14 cellular contexts compared by ENCODE assay signal in genomic region chr7:120740348-120740747, GRCh38.
DNase-seq lines count a peak whose midpoint lies in the region; ATAC-seq and TF ChIP-seq lines count a peak whose summit lies in the region.
"Had no signal": no experiment of that assay in that cellular context is flagged by ENCODE, and none has a peak within 500 bp of the region (broad histone marks: within the 10 kb centered on the region; RNA-seq: fewer than 3 reads in every experiment).

No MANE protein-coding gene starts in this region.

- H2AFZ ChIP-seq in fibroblast of lung (ENCODE audit: low read length), result peak overlapping the region; percentile 57

- no peaks in the 10 kb centered on the region for H3K4me1 ChIP-seq in fibroblast of lung (ENCODE audit: control insufficient read depth, extremely low read depth, insufficient read depth, low read length)
- peaks cover 3% of the 10 kb centered on the region for H3K4me1 ChIP-seq in rectal smooth muscle tissue (ENCODE audit: control insufficient read depth, insufficient read depth, low read length)
- no peaks in the 10 kb centered on the region for H3K4me1 ChIP-seq in esophagus squamous epithelium
- no peaks in the 10 kb centered on the region for H3K4me1 ChIP-seq in colonic mucosa
- H3K4me1 ChIP-seq: adrenal gland, tibial artery had no signal

- no peak for TF ChIP-seq POLR2A in esophagus squamous epithelium (IDR thresholded peaks at IDR 0.05)

- peak; percentile 2 for DNase-seq in HT1080 (ENCODE audit: low read depth)
- DNase-seq in SK-MEL-5 (ENCODE audit: low read depth, low spot score), result peak; percentile 22
- DNase-seq in fibroblast of lung (ENCODE audit: low read depth in 2 of 2), result peak; percentile 49 to 52
- DNase-seq in COLO829 (ENCODE audit: low spot score), result no peak
- DNase-seq in esophagus squamous epithelium (lab: John Stamatoyannopoulos, UW), result no peak
- no peak for DNase-seq in colonic mucosa
- DNase-seq: activated CD8-positive, alpha-beta memory T cell treated with anti-CD3 and anti-CD28 coated beads for 24 hours; adrenal gland; natural killer cell; NCI-H446 treated with DMSO at 0.1 percent for 48 hours; stimulated activated CD4-positive, alpha-beta T cell treated with anti-CD3 and anti-CD28 coated beads, Interleukin-4, amount 100 ng/mL, for 1 hour; tibial artery had no signal

- ATAC-seq in GM21619 (IDR thresholded peaks at IDR 0.05; ENCODE audit: unreplicated experiment), result no peak
- ATAC-seq: natural killer cell had no signal

- H3K9me3 ChIP-seq in fibroblast of lung (ENCODE audit: control insufficient read depth, insufficient read depth, low read depth, low read length), result no peaks in the 10 kb centered on the region
- no peaks in the 10 kb centered on the region for H3K9me3 ChIP-seq in esophagus squamous epithelium
- no peaks in the 10 kb centered on the region for H3K9me3 ChIP-seq in colonic mucosa
- H3K9me3 ChIP-seq: adrenal gland, tibial artery had no signal

- intact Hi-C loops in esophagus squamous epithelium (cut with DNase I), result no loop called here
- intact Hi-C loops in colonic mucosa (cut with DNase I), result no loop called here

- H3K4me2 ChIP-seq in fibroblast of lung (ENCODE audit: extremely low read depth, insufficient read depth, low read length), result peak overlapping the region; percentile 77

- in situ Hi-C loops in SK-MEL-5 (cut with HindIII; ENCODE audit: low pct_unique_long_range_greater_than_20kb, low sequenced_read_pairs), result no loop called here

- H3K9ac ChIP-seq in fibroblast of lung (ENCODE audit: insufficient read depth, low read length) (no peak overlapping the region), rectal smooth muscle tissue (ENCODE audit: low read length) (no peak overlapping the region), colonic mucosa (ENCODE audit: low read depth in 2 of 2, low read length in 2 of 2) (no peak overlapping the region)

- H3K27ac ChIP-seq in fibroblast of lung (ENCODE audit: insufficient read depth, low read length) (no peak overlapping the region), rectal smooth muscle tissue (ENCODE audit: low read depth, low read length) (peak overlapping the region; percentile 43), esophagus squamous epithelium (no peak overlapping the region), colonic mucosa (no peak overlapping the region)
- H3K27ac ChIP-seq: adrenal gland, tibial artery had no signal

- no peaks in the 10 kb centered on the region for H3K79me2 ChIP-seq in fibroblast of lung (ENCODE audit: control insufficient read depth, insufficient read depth, low read length)

- WGBS in esophagus squamous epithelium, 2 donors, result 20 to 36% methylated on average over 3 of the region's 3 CpGs

- no peaks in the 10 kb centered on the region for H4K20me1 ChIP-seq in fibroblast of lung (ENCODE audit: control insufficient read depth, extremely low read depth, insufficient read depth, low read length)

- H3K27me3 ChIP-seq in fibroblast of lung (ENCODE audit: control insufficient read depth, insufficient read depth, low read length), result no peaks in the 10 kb centered on the region
- no peaks in the 10 kb centered on the region for H3K27me3 ChIP-seq in rectal smooth muscle tissue (ENCODE audit: control insufficient read depth, insufficient read depth, low read length)
- no peaks in the 10 kb centered on the region for H3K27me3 ChIP-seq in esophagus squamous epithelium
- no peaks in the 10 kb centered on the region for H3K27me3 ChIP-seq in colonic mucosa
- H3K27me3 ChIP-seq: adrenal gland, tibial artery had no signal

- H3K4me3 ChIP-seq in fibroblast of lung (replicated peaks in 1 of 4; ENCODE audit: control extremely low read depth in 1 of 4, insufficient read depth in 1 of 4, low read depth in 3 of 4, low read length in 4 of 4) (peak overlapping the region in 2 of 4 experiments; percentile 18 to 32), rectal smooth muscle tissue (ENCODE audit: low read length) (peak overlapping the region; percentile 42), esophagus squamous epithelium (peak overlapping the region in 2 of 4 donors; percentile 6 to 32), colonic mucosa (no peak overlapping the region)

- TF ChIP-seq CTCF in fibroblast of lung (conservative IDR thresholded peaks at IDR 0.05 in 1 of 2, IDR thresholded peaks at IDR 0.05 in 1 of 2; ENCODE audit: low read depth in 1 of 2, low read length in 2 of 2) (no peak), esophagus squamous epithelium (IDR thresholded peaks at IDR 0.05) (no peak), colonic mucosa (IDR thresholded peaks at IDR 0.05) (no peak)

- H3K36me3 ChIP-seq in fibroblast of lung (ENCODE audit: control insufficient read depth, insufficient read depth, low read length) (no peaks in the 10 kb centered on the region), rectal smooth muscle tissue (ENCODE audit: control insufficient read depth, insufficient read depth, low read length) (no peaks in the 10 kb centered on the region), esophagus squamous epithelium (no peaks in the 10 kb centered on the region), colonic mucosa (no peaks in the 10 kb centered on the region)
- H3K36me3 ChIP-seq: adrenal gland, tibial artery had no signal

Comparison
In these comparisons a context has a peak if more than half of its experiments do, and no peak if none do; other contexts are left out.
1. DNase-seq: peak in HT1080 (single experiment), SK-MEL-5 (single experiment) and fibroblast of lung (2 of 2); none in COLO829 (single experiment), esophagus squamous epithelium (single experiment) and colonic mucosa (single experiment).